In genomic region chr16:11233727-11234376, GRCh38 we compare ENCODE assay signal across 1 cellular context.
TF ChIP-seq lines count a peak whose summit lies in the region.

No MANE protein-coding gene starts in this region.

TF ChIP-seq in HepG2, 621 proteins besides CTCF, POLR2A, EP300 and RAD21:
- TF ChIP-seq POLR2AphosphoS5 (IDR thresholded peaks at IDR 0.05; ENCODE audit: low read depth, low read length) (no peak), STAG1 (CRISPR knock-in tag; IDR thresholded peaks at IDR 0.05) (0 out of 2 replicates have a peak, but pooled peaks have one; percentile 11)
